ENCODE assay signal across 1 cellular context in genomic region chr1:52352690-52353089, GRCh38.
TF ChIP-seq lines count a peak whose summit lies in the region.

No MANE protein-coding gene starts in this region.

TF ChIP-seq in GM12878, 131 proteins besides CTCF, POLR2A, EP300 and RAD21:
- TF ChIP-seq ZNF207 (IDR thresholded peaks at IDR 0.05; ENCODE audit: borderline replicate concordance), result no peak
